17 cellular contexts compared by ENCODE assay signal in the genomic region with DNA sequence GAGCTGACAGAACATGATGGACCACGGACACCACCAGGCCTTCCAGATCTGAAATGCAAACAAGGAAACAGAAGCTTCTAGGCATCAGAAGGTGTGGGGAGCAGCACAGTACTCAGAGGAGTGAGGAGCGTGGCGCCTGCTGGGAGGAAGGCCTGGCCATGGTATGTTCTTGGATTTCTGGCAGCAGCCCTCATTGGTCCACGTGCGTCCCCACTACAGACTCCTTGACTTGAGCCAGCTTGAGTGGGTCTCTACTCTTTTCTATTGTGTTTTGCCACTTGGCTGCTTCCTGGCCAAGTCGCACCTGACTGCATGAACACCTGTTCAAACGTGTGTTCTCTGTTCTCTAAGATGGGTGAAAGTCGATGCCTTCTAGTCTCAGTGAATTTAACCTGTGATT.
"Had no signal": no experiment of that assay in that cellular context is flagged by ENCODE, and none has a peak within 500 bp of the region (broad histone marks: within the 10 kb centered on the region; RNA-seq: fewer than 3 reads in every experiment).

No MANE protein-coding gene starts in this region.

- H3K9me3 Mint-ChIP-seq: activated T-cell treated with anti-CD3 and anti-CD28 coated beads, Interleukin-2, amount 50 U/mL, for 4 hours; stimulated activated naive B cell treated with anti-CD40 and anti-IgM and Interleukin-4, amounts not matched to agents 10 μg/mL and 1 μg/mL and 100 μg/mL, for 72 hours had no signal

- H3K27ac Mint-ChIP-seq: activated CD8-positive, alpha-beta memory T cell treated with anti-CD3 and anti-CD28 coated beads, Interleukin-2, amount 10 ng/mL, durations not matched to agents 7 days and 5 days; activated naive CD8-positive, alpha-beta T cell; nephron had no signal

- H3K4me1 Mint-ChIP-seq: nephron had no signal

- H3K27me3 Mint-ChIP-seq: activated CD8-positive, alpha-beta memory T cell treated with anti-CD3 and anti-CD28 coated beads, Interleukin-2, amount 10 ng/mL, durations not matched to agents 7 days and 5 days; activated naive CD8-positive, alpha-beta T cell; stimulated activated naive B cell treated with anti-CD40 and anti-IgM and Interleukin-4, amounts not matched to agents 10 μg/mL and 1 μg/mL and 100 μg/mL, for 72 hours had no signal

- H3K4me3 Mint-ChIP-seq: activated CD8-positive, alpha-beta memory T cell treated with anti-CD3 and anti-CD28 coated beads, Interleukin-2, amount 10 ng/mL, durations not matched to agents 7 days and 5 days; activated naive CD8-positive, alpha-beta T cell; activated T-cell treated with anti-CD3 and anti-CD28 coated beads, Interleukin-2, amount 50 U/mL, for 4 hours; nephron; stimulated activated naive B cell treated with anti-CD40 and anti-IgM and Interleukin-4, amounts not matched to agents 10 μg/mL and 1 μg/mL and 100 μg/mL, for 72 hours had no signal

- ATAC-seq: activated CD4-positive, CD25-positive, alpha-beta regulatory T cell treated with anti-CD3 and anti-CD28 coated beads, Interleukin-2, amount 50 U/mL, for 24 hours; activated CD8-positive, alpha-beta memory T cell treated with anti-CD3 and anti-CD28 coated beads, Interleukin-2, amount 10 ng/mL, durations not matched to agents 7 days and 5 days; activated T-cell treated with anti-CD3 and anti-CD28 coated beads, Interleukin-2, amount 50 U/mL, for 4 hours; psoas muscle; right lobe of liver; stimulated activated naive B cell treated with anti-CD40 and anti-IgM and Interleukin-4, amounts not matched to agents 10 μg/mL and 1 μg/mL and 100 μg/mL, for 72 hours had no signal

- DNase-seq: activated CD4-positive, alpha-beta T cell treated with anti-CD3 and anti-CD28 coated beads, Interleukin-2, amount 50 U/mL, for 48 hours; activated CD8-positive, alpha-beta memory T cell treated with anti-CD3 and anti-CD28 coated beads, Interleukin-2, amount 10 ng/mL, durations not matched to agents 7 days and 5 days; activated effector memory CD4-positive, alpha-beta T cell treated with anti-CD3 and anti-CD28 coated beads, Interleukin-2, amount 50 U/mL, for 16 hours; activated T-cell treated with anti-CD3 and anti-CD28 coated beads, Interleukin-2, amount 50 U/mL, for 4 hours; anterior cingulate cortex; hypothalamus; kidney glomerular epithelial cell; mesendoderm; psoas muscle; right lobe of liver; spleen; stimulated activated CD4-positive, alpha-beta T cell treated with anti-CD3 and anti-CD28 coated beads, Interleukin-1b, Interleukin-23, amount 100 ng/mL, for 48 hours; stimulated activated naive B cell treated with anti-CD40 and anti-IgM and Interleukin-4, amounts not matched to agents 10 μg/mL and 1 μg/mL and 100 μg/mL, for 72 hours; upper lobe of left lung had no signal
